12 cellular contexts compared by ENCODE assay signal in genomic region chr1:153794671-153795324, GRCh38. TPM values are rescaled to one million over a fixed set of nuclear protein-coding genes. Genes with fewer than 3 reads are reported as not detected.
DNase-seq lines count a peak whose midpoint lies in the region; ATAC-seq, FAIRE-seq and TF ChIP-seq lines count a peak whose summit lies in the region.
"Had no signal": no experiment of that assay in that cellular context is flagged by ENCODE, and none has a peak within 500 bp of the region (broad histone marks: within the 10 kb centered on the region; RNA-seq: fewer than 3 reads in every experiment).

No MANE protein-coding gene starts in this region.

- no peak for TF ChIP-seq EP300 in H1 (IDR thresholded peaks at IDR 0.05; ENCODE audit: borderline replicate concordance in 1 of 2, low read depth in 2 of 2, low read length in 2 of 2)

- peaks cover 8% of the 10 kb centered on the region for H3K9me1 ChIP-seq in IMR-90 (ENCODE audit: insufficient read depth, low read length)

- in situ Hi-C loops in IMR-90 (cut with MboI; ENCODE audit: low sequenced_read_pairs), result loop anchor here (5.0 kb wide), 1 partner anchor 153 kb away; the partner anchor contains the start of gene DENND4B

- H3K9ac ChIP-seq in IMR-90 (ENCODE audit: low read depth, low read length) (no peak overlapping the region), H1 (replicated peaks in 1 of 4; ENCODE audit: extremely low read depth in 1 of 4, low read depth in 3 of 4, low read length in 3 of 4) (peak overlapping the region in 1 of 4 experiments; percentile 15; a peak in 1 of 7 replicates), smooth muscle cell (ENCODE audit: low read depth) (no peak overlapping the region)
- H3K9ac ChIP-seq: parathyroid adenoma had no signal

- TF ChIP-seq POLR2A in IMR-90 (IDR thresholded peaks at IDR 0.05; ENCODE audit: low read depth, low read length) (no peak), H1 (IDR thresholded peaks at IDR 0.05; ENCODE audit: control extremely low read depth in 1 of 2, low read depth in 2 of 2, low read length in 2 of 2) (no peak), erythroblast (IDR thresholded peaks at IDR 0.05; ENCODE audit: low read length) (no peak)

- H4K20me1 ChIP-seq in IMR-90 (ENCODE audit: insufficient read depth, low read length), result no peaks in the 10 kb centered on the region
- H4K20me1 ChIP-seq in H1 (replicated peaks in 1 of 2; ENCODE audit: control insufficient read depth in 1 of 2, insufficient read depth in 2 of 2, low read length in 2 of 2), result peaks cover 0 to 4% of the 10 kb centered on the region in 2 experiments
- H4K20me1 ChIP-seq in smooth muscle cell (ENCODE audit: low read depth), result no peaks in the 10 kb centered on the region

- WGBS in IMR-90 (ENCODE audit: extremely low coverage in 2 of 2, insufficient read length in 1 of 2), 2 experiments, result 67% methylated on average over 1 of the region's 14 CpGs; no CpG with 5 or more reads in 1 of the 2 experiments
- 79% methylated on average over 8 of the region's 14 CpGs; no CpG with 5 or more reads in 1 of the 2 experiments for WGBS in H1 (ENCODE audit: extremely low coverage in 1 of 2, insufficient coverage in 1 of 2, insufficient read length in 1 of 2, insufficient replicate concordance in 2 of 2, low coverage in 1 of 2, low lambda C conversion rate in 2 of 2, missing lambda C conversion rate in 1 of 2), 2 experiments
- 92% methylated on average over 5 of the region's 14 CpGs for WGBS in smooth muscle cell (ENCODE audit: low lambda C conversion rate)

- H3K4me2 ChIP-seq in IMR-90 (ENCODE audit: low read depth, low read length) (no peak overlapping the region), H1 (ENCODE audit: insufficient read depth in 1 of 2, low read depth in 2 of 2, low read length in 2 of 2) (peak overlapping the region; percentile 60 to 61), smooth muscle cell (no peak overlapping the region)

- H2BK15ac ChIP-seq in IMR-90 (ENCODE audit: low read depth, low read length) (no peak overlapping the region), H1 (ENCODE audit: low read length) (peak overlapping the region; percentile 97; the same call in 1 of the 2 replicates)

- POLR2A ChIA-PET in IMR-90 (lab: Charles Lee; ENCODE audit: unreplicated experiment), result interaction anchor here (0.6 kb wide), 1 partner anchor 27 kb away, joined by 4 read pairs; no protein-coding TSS in a partner anchor
- POLR2A ChIA-PET in H1 (lab: Charles Lee; ENCODE audit: partially characterized antibody), result interaction anchor here (0.6 to 15.1 kb wide), 5 partner anchors 11 to 198 kb away, joined by 3 to 153 read pairs (median 4); partner anchors contain the start of genes GATAD2B, JTB and RPS27

- H4K91ac ChIP-seq in IMR-90 (ENCODE audit: insufficient read depth, low read depth, low read length) (no peak overlapping the region), H1 (replicated peaks; ENCODE audit: insufficient read length, low read length) (peak overlapping the region; percentile 4)

- H2AK9ac ChIP-seq in IMR-90 (replicated peaks; ENCODE audit: low read depth, low read length, poor library complexity), result no peak overlapping the region

- H3K4ac ChIP-seq in IMR-90 (ENCODE audit: low read depth, low read length), result peak overlapping the region; percentile 29; the same call in 1 of the 2 replicates
- H3K4ac ChIP-seq in H1 (replicated peaks; ENCODE audit: insufficient read length, low read depth, low read length), result peak overlapping the region; percentile 71

- H3K4me3 Mint-ChIP-seq in CD14-positive monocyte (no peak overlapping the region), nephron progenitor cell (peak overlapping the region; percentile 63)

- no peaks in the 10 kb centered on the region for H3K79me2 ChIP-seq in H1 (ENCODE audit: control insufficient read depth in 1 of 2, insufficient read depth in 2 of 2, low read length in 2 of 2)
- H3K79me2 ChIP-seq in smooth muscle cell (ENCODE audit: low read depth), result no peaks in the 10 kb centered on the region
- H3K79me2 ChIP-seq: parathyroid adenoma had no signal

- no peak for ATAC-seq in IMR-90 (ENCODE audit: low read depth)

- H3K4me1 ChIP-seq in IMR-90 (ENCODE audit: control insufficient read depth, insufficient read depth, low read length) (peaks cover 7% of the 10 kb centered on the region), H1 (replicated peaks in 1 of 4; ENCODE audit: control insufficient read depth in 3 of 4, insufficient read depth in 4 of 4, low read length in 3 of 4) (peaks cover 6 to 32% (median 22%) of the 10 kb centered on the region in 4 experiments), smooth muscle cell (ENCODE audit: low read depth) (peaks cover 23% of the 10 kb centered on the region)
- H3K4me1 ChIP-seq: parathyroid adenoma had no signal

- H4K5ac ChIP-seq in IMR-90 (ENCODE audit: low read depth, low read length) (no peak overlapping the region), H1 (ENCODE audit: insufficient read length, low read depth, low read length) (peak overlapping the region; percentile 18)

- H3K14ac ChIP-seq in IMR-90 (replicated peaks; ENCODE audit: low read depth, low read length) (no peak overlapping the region), H1 (ENCODE audit: insufficient read length) (no peak overlapping the region)

- H3K36me3 ChIP-seq in IMR-90 (ENCODE audit: control insufficient read depth, insufficient read depth, low read length) (no peaks in the 10 kb centered on the region), H1 (ENCODE audit: control insufficient read depth in 2 of 4, insufficient read depth in 4 of 4, low read length in 3 of 4) (no peaks in the 10 kb centered on the region; a peak in 1 of 8 replicates), smooth muscle cell (ENCODE audit: low read depth) (no peaks in the 10 kb centered on the region)
- H3K36me3 ChIP-seq: Peyer's patch had no signal

- H3K18ac ChIP-seq in IMR-90 (ENCODE audit: low read depth, low read length), result no peak overlapping the region
- peak overlapping the region; percentile 15 for H3K18ac ChIP-seq in H1 (ENCODE audit: extremely low read depth, low read length)

- H3K27ac ChIP-seq in IMR-90 (ENCODE audit: insufficient read depth, low read length) (no peak overlapping the region), H1 (ENCODE audit: low read depth, low read length) (no peak overlapping the region), smooth muscle cell (ENCODE audit: low read depth) (no peak overlapping the region)
- H3K27ac ChIP-seq: parathyroid adenoma, Peyer's patch had no signal

- no peak overlapping the region for H4K8ac ChIP-seq in IMR-90 (ENCODE audit: low read depth in 2 of 2, low read length in 2 of 2)
- H4K8ac ChIP-seq in H1 (ENCODE audit: extremely low read depth, insufficient read depth, low read length), result peak overlapping the region; percentile 54; the same call in 1 of the 2 replicates

- H3K4me1 Mint-ChIP-seq in CD14-positive monocyte (peaks cover 38% of the 10 kb centered on the region), nephron progenitor cell (peaks cover 72% of the 10 kb centered on the region)

- intact Hi-C loops in CD14-positive monocyte (cut with micrococcal nuclease), result loop anchor here (5.0 kb wide), 2 partner anchors 168 to 193 kb away; partner anchors contain the start of genes RAB13 (in 2 of the 2) and SLC39A1 (in 1 of the 2)
- intact Hi-C loops in IMR-90 (cut with micrococcal nuclease), result loop anchor here (10.0 kb wide), 1 partner anchor 130 kb away; the partner anchor contains the start of gene GATAD2B

- H2BK120ac ChIP-seq in IMR-90 (ENCODE audit: low read depth, low read length) (no peak overlapping the region; the same call in 1 of the 2 replicates), H1 (replicated peaks; ENCODE audit: low read depth, low read length) (peak overlapping the region; percentile 74)

- CTCF ChIA-PET in IMR-90 (lab: Yijun Ruan, JAX), result no interaction called here
- CTCF ChIA-PET in H1 (lab: Charles Lee; ENCODE audit: partially characterized antibody), result interaction anchor here (0.5 to 1.3 kb wide), 4 partner anchors 33 to 269 kb away, joined by 3 to 5 read pairs (median 4); no protein-coding TSS in a partner anchor

- dilution Hi-C loops in IMR-90 (cut with HindIII; ENCODE audit: low sequenced_read_pairs, unreplicated experiment), result no loop called here

- TF ChIP-seq RAD21 in IMR-90 (IDR thresholded peaks at IDR 0.05; ENCODE audit: low read length) (no peak), H1 (IDR thresholded peaks at IDR 0.05 in 1 of 2, conservative IDR thresholded peaks at IDR 0.05 in 1 of 2; ENCODE audit: low read depth in 2 of 2, low read length in 2 of 2) (no peak)

- H3K9me3 ChIP-seq in IMR-90 (ENCODE audit: control insufficient read depth, insufficient read depth, low read length) (no peaks in the 10 kb centered on the region), H1 (ENCODE audit: insufficient read depth in 2 of 2, low read depth in 1 of 2, low read length in 1 of 2) (no peaks in the 10 kb centered on the region), smooth muscle cell (replicated peaks; ENCODE audit: low read depth) (no peaks in the 10 kb centered on the region)
- H3K9me3 ChIP-seq: Peyer's patch had no signal

- H3K9me3 Mint-ChIP-seq in CD14-positive monocyte (no peaks in the 10 kb centered on the region), nephron progenitor cell (no peaks in the 10 kb centered on the region)

- peaks cover under 1 to 8% of the 10 kb centered on the region in 2 donors for H3K36me3 Mint-ChIP-seq in CD14-positive monocyte
- no peaks in the 10 kb centered on the region for H3K36me3 Mint-ChIP-seq in nephron progenitor cell (ENCODE audit: low read depth)

- H3K27me3 ChIP-seq in IMR-90 (ENCODE audit: control insufficient read depth, insufficient read depth, low read length), result no peaks in the 10 kb centered on the region
- H3K27me3 ChIP-seq in H1 (replicated peaks in 1 of 4; ENCODE audit: control insufficient read depth in 3 of 4, extremely low read depth in 1 of 4, insufficient read depth in 3 of 4, low read length in 3 of 4), result no peaks in the 10 kb centered on the region; a peak in 1 of 7 replicates
- H3K27me3 ChIP-seq in smooth muscle cell (ENCODE audit: low read depth), result no peaks in the 10 kb centered on the region
- H3K27me3 ChIP-seq: Peyer's patch had no signal

- H3F3A ChIP-seq in smooth muscle cell (ENCODE audit: low read depth), result peaks cover 9% of the 10 kb centered on the region

- no peak overlapping the region for H3K56ac ChIP-seq in IMR-90 (ENCODE audit: extremely low read depth, insufficient read depth, low read length)
- no peak overlapping the region for H3K56ac ChIP-seq in H1 (replicated peaks; ENCODE audit: insufficient read length, low read depth, low read length)

- peak; percentile 44 for DNase-seq in CD14-positive monocyte (ENCODE audit: low spot score)
- DNase-seq in IMR-90, result no peak
- peak in 1 of 2 experiments; percentile 52 for DNase-seq in H1 (ENCODE audit: low read depth in 1 of 2, low spot score in 2 of 2)
- DNase-seq in nephron progenitor cell, result peak; percentile 79
- no peak for DNase-seq in erythroblast (lab: John Stamatoyannopoulos, UW)
- DNase-seq in iPS-NIHi7 (ENCODE audit: extremely low spot score), result no peak
- no peak for DNase-seq in cerebellar nuclear complex (lab: John Stamatoyannopoulos, UW)
- DNase-seq in smooth muscle cell (lab: John Stamatoyannopoulos, UW; ENCODE audit: unreplicated experiment), result no peak
- DNase-seq: activated T-cell treated with anti-CD3 and anti-CD28 coated beads, Interleukin-2, amount 50 U/mL, for 48 hours; NCI-H1694 treated with DMSO at 0.1 percent for 48 hours had no signal

- H3K27ac Mint-ChIP-seq in CD14-positive monocyte (peak overlapping the region in 3 of 7 donors; percentile 2 to 26 (median 16)), nephron progenitor cell (peak overlapping the region; percentile 95)

- H2BK20ac ChIP-seq in IMR-90 (ENCODE audit: low read depth, low read length), result no peak overlapping the region
- peak overlapping the region; percentile 38 for H2BK20ac ChIP-seq in H1 (ENCODE audit: low read length)

- no peak overlapping the region for H2BK5ac ChIP-seq in IMR-90 (ENCODE audit: low read depth, low read length, poor library complexity, severe bottlenecking)
- H2BK5ac ChIP-seq in H1 (ENCODE audit: low read depth, low read length), result peak overlapping the region; percentile 83; the same call in 1 of the 2 replicates

- H2AFZ ChIP-seq in IMR-90 (replicated peaks; ENCODE audit: low read length, poor library complexity) (no peak overlapping the region), H1 (ENCODE audit: low read length) (no peak overlapping the region), smooth muscle cell (ENCODE audit: low read depth) (no peak overlapping the region)
- H2AFZ ChIP-seq: parathyroid adenoma had no signal

- no peak overlapping the region for H3K4me3 ChIP-seq in IMR-90 (ENCODE audit: insufficient read depth, low read depth, low read length)
- H3K4me3 ChIP-seq in H1 (ENCODE audit: extremely low read depth in 1 of 4, insufficient read depth in 2 of 4, low read depth in 3 of 4, low read length in 4 of 4), result peak overlapping the region in 2 of 4 experiments; percentile 6 to 48; a peak in 5 of 8 replicates
- no peak overlapping the region for H3K4me3 ChIP-seq in smooth muscle cell
- H3K4me3 ChIP-seq: Peyer's patch had no signal

- H3K23ac ChIP-seq in IMR-90 (ENCODE audit: low read depth, low read length) (no peak overlapping the region), H1 (ENCODE audit: insufficient read length) (no peak overlapping the region)

- H3K23me2 ChIP-seq in H1 (ENCODE audit: low read depth, low read length), result no peaks in the 10 kb centered on the region; the same call in 1 of the 2 replicates

- no TSS peak for BruUV-seq in IMR-90 (replicated peaks; lab: Mats Ljungman, UMichigan)

- no peak for FAIRE-seq in H1 (lab: Jason Lieb, UNC)

- H2BK12ac ChIP-seq in H1 (ENCODE audit: low read depth, low read length), result peak overlapping the region; percentile 80; the same call in 1 of the 2 replicates

- H3K27me3 Mint-ChIP-seq in CD14-positive monocyte (ENCODE audit: low read depth in 3 of 3) (peaks cover 1 to 5% (median 3%) of the 10 kb centered on the region in 3 donors), nephron progenitor cell (ENCODE audit: low read depth, poor library complexity) (no peaks in the 10 kb centered on the region)

- H3K79me1 ChIP-seq in IMR-90 (ENCODE audit: low read depth in 1 of 2, low read length in 2 of 2), result 0 out of 4 replicates have a peak, but pooled peaks cover 0 to 3% of the 10 kb centered on the region in 2 experiments
- no peaks in the 10 kb centered on the region for H3K79me1 ChIP-seq in H1 (ENCODE audit: low read depth, low read length)

- H2AK5ac ChIP-seq in IMR-90 (ENCODE audit: low read depth, low read length) (peak overlapping the region; percentile 28; the same call in 1 of the 2 replicates), H1 (ENCODE audit: low read depth, low read length) (peak overlapping the region; percentile 59; the same call in 1 of the 2 replicates)

- no peak for TF ChIP-seq CTCF in CD14-positive monocyte (IDR thresholded peaks at IDR 0.05)
- no peak for TF ChIP-seq CTCF in IMR-90 (conservative IDR thresholded peaks at IDR 0.05; ENCODE audit: low read depth, low read length)
- no peak for TF ChIP-seq CTCF in H1 (IDR thresholded peaks at IDR 0.05; ENCODE audit: control extremely low read depth in 1 of 3, insufficient read depth in 1 of 3, low read depth in 1 of 3, low read length in 3 of 3)
- TF ChIP-seq CTCF in nephron progenitor cell (IDR thresholded peaks at IDR 0.05), result no peak
- no peak for TF ChIP-seq CTCF in smooth muscle cell (IDR thresholded peaks at IDR 0.05; ENCODE audit: borderline replicate concordance, insufficient read depth, poor library complexity, severe bottlenecking)

RNA-seq across cellular contexts. Expression of gene SLC27A3, which starts 19.6 kb away (rescaled TPM):
- polyA plus RNA-seq in CD14-positive monocyte (100 to 1,000 TPM in 1 of 2 donors, 10 to 100 TPM in 1; 84.5 to 118 TPM), IMR-90 (2012; rRNA removed) (9.3 and 9.6 TPM in 2 replicates), H1 (2011; rRNA removed) (40.1 and 51.2 TPM in 2 replicates), smooth muscle cell (36.0 and 41.0 TPM in 2 replicates)
- total RNA-seq in IMR-90 (2012; rRNA removed) (1.9 and 3.2 TPM in 2 replicates), smooth muscle cell (14.8 and 21.3 TPM in 2 replicates)
- polyA plus RNA-seq in IMR-90 (2012; cell fraction: cytosol; rRNA removed), result 5.9 and 6.6 TPM in 2 replicates
- 30.7 and 38.8 TPM in 2 replicates for polyA plus RNA-seq in IMR-90 (2012; cell fraction: nucleus; rRNA removed; ENCODE audit: low replicate concordance)
- total RNA-seq in H1 (2021; fragmentation: NEBNext Ultra II Directional; extraction: Animal tissue kit (Norgen Biotek cat#: 25700)), result 29.4 and 39.1 TPM in 2 replicates
- polyA plus RNA-seq in H1 (2011; cell fraction: cytosol; rRNA removed), result 44.7 TPM
- polyA plus RNA-seq in H1 (2011; cell fraction: nucleus; rRNA removed), result 133 TPM
- polyA plus RNA-seq in H1 (2012, experiment 1 of 2), result 42.0 to 62.3 TPM (median 55.1 TPM) in 4 replicates
- 50.1 TPM for polyA plus RNA-seq in H1 (2012, experiment 2 of 2)
- 44.3 TPM for polyA plus RNA-seq in H1 (2013, experiment 1 of 2)
- polyA plus RNA-seq in H1 (2013, experiment 2 of 2), result 41.0 TPM
- polyA minus RNA-seq in H1 (2011; rRNA and poly(A)+ RNA removed), result 56.9 and 65.2 TPM in 2 replicates
- polyA minus RNA-seq in H1 (2011; cell fraction: cytosol; rRNA and poly(A)+ RNA removed), result 30.4 TPM
- 19.4 TPM for polyA minus RNA-seq in H1 (2011; cell fraction: nucleus; rRNA and poly(A)+ RNA removed)

Comparison
In these comparisons a context has a peak if more than half of its experiments do, and no peak if none do; other contexts are left out.
1. DNase-seq: peak in CD14-positive monocyte (single experiment) and nephron progenitor cell (single experiment); none in IMR-90 (single experiment), erythroblast (0 of 2), iPS-NIHi7 (single experiment), cerebellar nuclear complex (0 of 2) and smooth muscle cell (single experiment).
2. H3K4me2 ChIP-seq: peak in H1 (2 of 2); none in IMR-90 (single experiment) and smooth muscle cell (single experiment).